1 cellular context compared by ENCODE assay signal in the genomic region with DNA sequence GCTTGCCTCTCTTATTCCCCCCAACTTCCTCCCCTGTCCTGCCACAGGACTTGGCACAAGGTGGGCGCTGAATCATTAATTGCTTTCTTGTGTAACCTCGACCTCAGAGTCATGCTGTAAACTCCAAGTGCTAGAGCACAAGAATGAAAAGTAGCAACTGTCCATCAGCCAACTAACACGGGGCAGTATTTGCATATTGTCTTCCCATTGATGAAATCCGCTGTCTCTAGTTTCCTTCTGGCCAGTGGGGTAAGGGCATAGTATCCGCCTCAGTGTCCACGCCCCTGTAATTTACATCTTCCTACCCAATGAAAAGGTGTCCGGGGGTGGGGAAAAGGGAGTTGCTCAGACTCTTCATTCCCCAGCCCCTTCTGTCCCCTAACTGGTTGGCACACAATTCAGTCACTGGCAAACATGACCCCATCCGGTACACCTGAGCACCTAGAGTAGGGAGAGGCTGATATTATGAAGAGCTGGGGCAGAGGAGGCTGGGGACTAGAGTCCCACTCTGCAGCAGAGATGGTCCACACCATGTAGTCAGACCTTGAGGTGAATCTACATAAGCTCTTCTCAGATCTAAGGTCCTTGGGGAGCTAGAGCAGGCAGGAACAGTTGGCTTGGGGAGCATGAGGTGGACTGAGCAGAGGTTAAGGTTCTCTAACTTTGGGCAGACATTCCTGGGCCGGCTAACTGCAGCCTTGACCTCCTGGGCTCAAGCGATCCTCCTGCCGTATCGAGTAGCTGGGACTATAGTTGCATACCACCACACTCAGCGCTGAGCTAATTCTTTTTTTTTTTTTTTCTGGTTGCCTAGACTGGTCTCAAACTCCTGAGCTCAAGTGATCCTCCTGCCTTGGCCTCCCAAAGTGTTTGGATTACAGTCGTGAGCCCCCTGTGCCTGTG.
TF ChIP-seq lines count a peak whose summit lies in the region.

No MANE protein-coding gene starts in this region.

TF ChIP-seq in HepG2, 621 proteins besides CTCF, POLR2A, EP300 and RAD21 (continued from another document and continues in another):
- TF ChIP-seq, protein P1, sequence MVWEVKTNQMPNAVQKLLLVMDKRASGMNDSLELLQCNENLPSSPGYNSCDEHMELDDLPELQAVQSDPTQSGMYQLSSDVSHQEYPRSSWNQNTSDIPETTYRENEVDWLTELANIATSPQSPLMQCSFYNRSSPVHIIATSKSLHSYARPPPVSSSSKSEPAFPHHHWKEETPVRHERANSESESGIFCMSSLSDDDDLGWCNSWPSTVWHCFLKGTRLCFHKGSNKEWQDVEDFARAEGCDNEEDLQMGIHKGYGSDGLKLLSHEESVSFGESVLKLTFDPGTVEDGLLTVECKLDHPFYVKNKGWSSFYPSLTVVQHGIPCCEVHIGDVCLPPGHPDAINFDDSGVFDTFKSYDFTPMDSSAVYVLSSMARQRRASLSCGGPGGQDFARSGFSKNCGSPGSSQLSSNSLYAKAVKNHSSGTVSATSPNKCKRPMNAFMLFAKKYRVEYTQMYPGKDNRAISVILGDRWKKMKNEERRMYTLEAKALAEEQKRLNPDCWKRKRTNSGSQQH (CRISPR knock-in tag; IDR thresholded peaks at IDR 0.05; ENCODE audit: low read depth) = no peak
- TF ChIP-seq NFE2L1 (CRISPR knock-in tag; IDR thresholded peaks at IDR 0.05; ENCODE audit: borderline replicate concordance) = no peak
- TF ChIP-seq, protein P2, sequence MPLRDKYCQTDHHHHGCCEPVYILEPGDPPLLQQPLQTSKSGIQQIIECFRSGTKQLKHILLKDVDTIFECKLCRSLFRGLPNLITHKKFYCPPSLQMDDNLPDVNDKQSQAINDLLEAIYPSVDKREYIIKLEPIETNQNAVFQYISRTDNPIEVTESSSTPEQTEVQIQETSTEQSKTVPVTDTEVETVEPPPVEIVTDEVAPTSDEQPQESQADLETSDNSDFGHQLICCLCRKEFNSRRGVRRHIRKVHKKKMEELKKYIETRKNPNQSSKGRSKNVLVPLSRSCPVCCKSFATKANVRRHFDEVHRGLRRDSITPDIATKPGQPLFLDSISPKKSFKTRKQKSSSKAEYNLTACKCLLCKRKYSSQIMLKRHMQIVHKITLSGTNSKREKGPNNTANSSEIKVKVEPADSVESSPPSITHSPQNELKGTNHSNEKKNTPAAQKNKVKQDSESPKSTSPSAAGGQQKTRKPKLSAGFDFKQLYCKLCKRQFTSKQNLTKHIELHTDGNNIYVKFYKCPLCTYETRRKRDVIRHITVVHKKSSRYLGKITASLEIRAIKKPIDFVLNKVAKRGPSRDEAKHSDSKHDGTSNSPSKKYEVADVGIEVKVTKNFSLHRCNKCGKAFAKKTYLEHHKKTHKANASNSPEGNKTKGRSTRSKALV (CRISPR knock-in tag; IDR thresholded peaks at IDR 0.05) = no peak
- TF ChIP-seq, protein P3, sequence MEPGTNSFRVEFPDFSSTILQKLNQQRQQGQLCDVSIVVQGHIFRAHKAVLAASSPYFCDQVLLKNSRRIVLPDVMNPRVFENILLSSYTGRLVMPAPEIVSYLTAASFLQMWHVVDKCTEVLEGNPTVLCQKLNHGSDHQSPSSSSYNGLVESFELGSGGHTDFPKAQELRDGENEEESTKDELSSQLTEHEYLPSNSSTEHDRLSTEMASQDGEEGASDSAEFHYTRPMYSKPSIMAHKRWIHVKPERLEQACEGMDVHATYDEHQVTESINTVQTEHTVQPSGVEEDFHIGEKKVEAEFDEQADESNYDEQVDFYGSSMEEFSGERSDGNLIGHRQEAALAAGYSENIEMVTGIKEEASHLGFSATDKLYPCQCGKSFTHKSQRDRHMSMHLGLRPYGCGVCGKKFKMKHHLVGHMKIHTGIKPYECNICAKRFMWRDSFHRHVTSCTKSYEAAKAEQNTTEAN (CRISPR knock-in tag; conservative IDR thresholded peaks at IDR 0.05) = no peak
- no peak for TF ChIP-seq GTF3A (CRISPR knock-in tag; conservative IDR thresholded peaks at IDR 0.05)
- no peak for TF ChIP-seq ZNF343 (CRISPR knock-in tag; IDR thresholded peaks at IDR 0.05)
- TF ChIP-seq KDM6A (CRISPR knock-in tag; IDR thresholded peaks at IDR 0.05; ENCODE audit: low read depth) = 0 out of 2 replicates have a peak, but pooled peaks have one; percentile 14
- TF ChIP-seq, protein P4, sequence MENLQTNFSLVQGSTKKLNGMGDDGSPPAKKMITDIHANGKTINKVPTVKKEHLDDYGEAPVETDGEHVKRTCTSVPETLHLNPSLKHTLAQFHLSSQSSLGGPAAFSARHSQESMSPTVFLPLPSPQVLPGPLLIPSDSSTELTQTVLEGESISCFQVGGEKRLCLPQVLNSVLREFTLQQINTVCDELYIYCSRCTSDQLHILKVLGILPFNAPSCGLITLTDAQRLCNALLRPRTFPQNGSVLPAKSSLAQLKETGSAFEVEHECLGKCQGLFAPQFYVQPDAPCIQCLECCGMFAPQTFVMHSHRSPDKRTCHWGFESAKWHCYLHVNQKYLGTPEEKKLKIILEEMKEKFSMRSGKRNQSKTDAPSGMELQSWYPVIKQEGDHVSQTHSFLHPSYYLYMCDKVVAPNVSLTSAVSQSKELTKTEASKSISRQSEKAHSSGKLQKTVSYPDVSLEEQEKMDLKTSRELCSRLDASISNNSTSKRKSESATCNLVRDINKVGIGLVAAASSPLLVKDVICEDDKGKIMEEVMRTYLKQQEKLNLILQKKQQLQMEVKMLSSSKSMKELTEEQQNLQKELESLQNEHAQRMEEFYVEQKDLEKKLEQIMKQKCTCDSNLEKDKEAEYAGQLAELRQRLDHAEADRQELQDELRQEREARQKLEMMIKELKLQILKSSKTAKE (CRISPR knock-in tag; IDR thresholded peaks at IDR 0.05; ENCODE audit: borderline replicate concordance) = no peak
- TF ChIP-seq PRPF4 (IDR thresholded peaks at IDR 0.05; ENCODE audit: low read depth, low read length, poor library complexity, severe bottlenecking) = no peak
- no peak for TF ChIP-seq ISX (CRISPR knock-in tag; conservative IDR thresholded peaks at IDR 0.05)
- no peak for TF ChIP-seq MIER2 (CRISPR knock-in tag; IDR thresholded peaks at IDR 0.05)
- no peak for TF ChIP-seq NFIC (IDR thresholded peaks at IDR 0.05; ENCODE audit: low read length)
- TF ChIP-seq MTF2 (CRISPR knock-in tag; IDR thresholded peaks at IDR 0.05; ENCODE audit: borderline replicate concordance) = no peak
- TF ChIP-seq HNRNPLL (IDR thresholded peaks at IDR 0.05; ENCODE audit: low read depth, low read length, poor library complexity, severe bottlenecking) = no peak
- no peak for TF ChIP-seq ZNF598 (CRISPR knock-in tag; IDR thresholded peaks at IDR 0.05; ENCODE audit: borderline replicate concordance)
- TF ChIP-seq, protein P5, sequence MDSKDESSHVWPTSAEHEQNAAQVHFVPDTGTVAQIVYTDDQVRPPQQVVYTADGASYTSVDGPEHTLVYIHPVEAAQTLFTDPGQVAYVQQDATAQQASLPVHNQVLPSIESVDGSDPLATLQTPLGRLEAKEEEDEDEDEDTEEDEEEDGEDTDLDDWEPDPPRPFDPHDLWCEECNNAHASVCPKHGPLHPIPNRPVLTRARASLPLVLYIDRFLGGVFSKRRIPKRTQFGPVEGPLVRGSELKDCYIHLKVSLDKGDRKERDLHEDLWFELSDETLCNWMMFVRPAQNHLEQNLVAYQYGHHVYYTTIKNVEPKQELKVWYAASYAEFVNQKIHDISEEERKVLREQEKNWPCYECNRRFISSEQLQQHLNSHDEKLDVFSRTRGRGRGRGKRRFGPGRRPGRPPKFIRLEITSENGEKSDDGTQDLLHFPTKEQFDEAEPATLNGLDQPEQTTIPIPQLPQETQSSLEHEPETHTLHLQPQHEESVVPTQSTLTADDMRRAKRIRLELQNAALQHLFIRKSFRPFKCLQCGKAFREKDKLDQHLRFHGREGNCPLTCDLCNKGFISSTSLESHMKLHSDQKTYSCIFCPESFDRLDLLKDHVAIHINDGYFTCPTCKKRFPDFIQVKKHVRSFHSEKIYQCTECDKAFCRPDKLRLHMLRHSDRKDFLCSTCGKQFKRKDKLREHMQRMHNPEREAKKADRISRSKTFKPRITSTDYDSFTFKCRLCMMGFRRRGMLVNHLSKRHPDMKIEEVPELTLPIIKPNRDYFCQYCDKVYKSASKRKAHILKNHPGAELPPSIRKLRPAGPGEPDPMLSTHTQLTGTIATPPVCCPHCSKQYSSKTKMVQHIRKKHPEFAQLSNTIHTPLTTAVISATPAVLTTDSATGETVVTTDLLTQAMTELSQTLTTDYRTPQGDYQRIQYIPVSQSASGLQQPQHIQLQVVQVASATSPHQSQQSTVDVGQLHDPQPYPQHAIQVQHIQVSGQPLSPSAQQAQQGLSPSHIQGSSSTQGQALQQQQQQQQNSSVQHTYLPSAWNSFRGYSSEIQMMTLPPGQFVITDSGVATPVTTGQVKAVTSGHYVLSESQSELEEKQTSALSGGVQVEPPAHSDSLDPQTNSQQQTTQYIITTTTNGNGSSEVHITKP (CRISPR knock-in tag; IDR thresholded peaks at IDR 0.05; ENCODE audit: low read depth) = no peak; the same call in 1 of the 2 replicates
- TF ChIP-seq, protein P6, sequence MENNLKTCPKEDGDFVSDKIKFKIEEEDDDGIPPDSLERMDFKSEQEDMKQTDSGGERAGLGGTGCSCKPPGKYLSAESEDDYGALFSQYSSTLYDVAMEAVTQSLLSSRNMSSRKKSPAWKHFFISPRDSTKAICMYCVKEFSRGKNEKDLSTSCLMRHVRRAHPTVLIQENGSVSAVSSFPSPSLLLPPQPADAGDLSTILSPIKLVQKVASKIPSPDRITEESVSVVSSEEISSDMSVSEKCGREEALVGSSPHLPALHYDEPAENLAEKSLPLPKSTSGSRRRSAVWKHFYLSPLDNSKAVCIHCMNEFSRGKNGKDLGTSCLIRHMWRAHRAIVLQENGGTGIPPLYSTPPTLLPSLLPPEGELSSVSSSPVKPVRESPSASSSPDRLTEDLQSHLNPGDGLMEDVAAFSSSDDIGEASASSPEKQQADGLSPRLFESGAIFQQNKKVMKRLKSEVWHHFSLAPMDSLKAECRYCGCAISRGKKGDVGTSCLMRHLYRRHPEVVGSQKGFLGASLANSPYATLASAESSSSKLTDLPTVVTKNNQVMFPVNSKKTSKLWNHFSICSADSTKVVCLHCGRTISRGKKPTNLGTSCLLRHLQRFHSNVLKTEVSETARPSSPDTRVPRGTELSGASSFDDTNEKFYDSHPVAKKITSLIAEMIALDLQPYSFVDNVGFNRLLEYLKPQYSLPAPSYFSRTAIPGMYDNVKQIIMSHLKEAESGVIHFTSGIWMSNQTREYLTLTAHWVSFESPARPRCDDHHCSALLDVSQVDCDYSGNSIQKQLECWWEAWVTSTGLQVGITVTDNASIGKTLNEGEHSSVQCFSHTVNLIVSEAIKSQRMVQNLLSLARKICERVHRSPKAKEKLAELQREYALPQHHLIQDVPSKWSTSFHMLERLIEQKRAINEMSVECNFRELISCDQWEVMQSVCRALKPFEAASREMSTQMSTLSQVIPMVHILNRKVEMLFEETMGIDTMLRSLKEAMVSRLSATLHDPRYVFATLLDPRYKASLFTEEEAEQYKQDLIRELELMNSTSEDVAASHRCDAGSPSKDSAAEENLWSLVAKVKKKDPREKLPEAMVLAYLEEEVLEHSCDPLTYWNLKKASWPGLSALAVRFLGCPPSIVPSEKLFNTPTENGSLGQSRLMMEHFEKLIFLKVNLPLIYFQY (CRISPR knock-in tag; IDR thresholded peaks at IDR 0.05; ENCODE audit: borderline replicate concordance) = no peak
- TF ChIP-seq U2AF1 (optimal IDR thresholded peaks at IDR 0.05; ENCODE audit: low read depth, low read length) = no peak
- TF ChIP-seq DPF2 (CRISPR knock-in tag; IDR thresholded peaks at IDR 0.05; ENCODE audit: borderline replicate concordance, low read depth) = no peak
- no peak for TF ChIP-seq ZNF652 (CRISPR knock-in tag; IDR thresholded peaks at IDR 0.05; ENCODE audit: borderline replicate concordance, low read depth)
- no peak for TF ChIP-seq KDM2A (CRISPR knock-in tag; IDR thresholded peaks at IDR 0.05; ENCODE audit: borderline replicate concordance, low read depth)
- TF ChIP-seq CCDC6 (CRISPR knock-in tag; IDR thresholded peaks at IDR 0.05) = no peak
- no peak for TF ChIP-seq MTA1 (CRISPR knock-in tag; IDR thresholded peaks at IDR 0.05; ENCODE audit: borderline replicate concordance)
- no peak for TF ChIP-seq ASH2L (IDR thresholded peaks at IDR 0.05; ENCODE audit: insufficient read length, low read depth, low read length)
- TF ChIP-seq, protein P7, sequence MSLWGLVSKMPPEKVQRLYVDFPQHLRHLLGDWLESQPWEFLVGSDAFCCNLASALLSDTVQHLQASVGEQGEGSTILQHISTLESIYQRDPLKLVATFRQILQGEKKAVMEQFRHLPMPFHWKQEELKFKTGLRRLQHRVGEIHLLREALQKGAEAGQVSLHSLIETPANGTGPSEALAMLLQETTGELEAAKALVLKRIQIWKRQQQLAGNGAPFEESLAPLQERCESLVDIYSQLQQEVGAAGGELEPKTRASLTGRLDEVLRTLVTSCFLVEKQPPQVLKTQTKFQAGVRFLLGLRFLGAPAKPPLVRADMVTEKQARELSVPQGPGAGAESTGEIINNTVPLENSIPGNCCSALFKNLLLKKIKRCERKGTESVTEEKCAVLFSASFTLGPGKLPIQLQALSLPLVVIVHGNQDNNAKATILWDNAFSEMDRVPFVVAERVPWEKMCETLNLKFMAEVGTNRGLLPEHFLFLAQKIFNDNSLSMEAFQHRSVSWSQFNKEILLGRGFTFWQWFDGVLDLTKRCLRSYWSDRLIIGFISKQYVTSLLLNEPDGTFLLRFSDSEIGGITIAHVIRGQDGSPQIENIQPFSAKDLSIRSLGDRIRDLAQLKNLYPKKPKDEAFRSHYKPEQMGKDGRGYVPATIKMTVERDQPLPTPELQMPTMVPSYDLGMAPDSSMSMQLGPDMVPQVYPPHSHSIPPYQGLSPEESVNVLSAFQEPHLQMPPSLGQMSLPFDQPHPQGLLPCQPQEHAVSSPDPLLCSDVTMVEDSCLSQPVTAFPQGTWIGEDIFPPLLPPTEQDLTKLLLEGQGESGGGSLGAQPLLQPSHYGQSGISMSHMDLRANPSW (CRISPR knock-in tag; IDR thresholded peaks at IDR 0.05; ENCODE audit: borderline replicate concordance) = no peak
- peak; percentile 32; the same call in 1 of the 2 replicates for TF ChIP-seq POLR2G (IDR thresholded peaks at IDR 0.05; ENCODE audit: low read depth, low read length)
- TF ChIP-seq MAF1 (CRISPR knock-in tag; IDR thresholded peaks at IDR 0.05; ENCODE audit: borderline replicate concordance) = no peak
- TF ChIP-seq ZNF567 (CRISPR knock-in tag; IDR thresholded peaks at IDR 0.05; ENCODE audit: borderline replicate concordance) = no peak
- TF ChIP-seq, protein P8, sequence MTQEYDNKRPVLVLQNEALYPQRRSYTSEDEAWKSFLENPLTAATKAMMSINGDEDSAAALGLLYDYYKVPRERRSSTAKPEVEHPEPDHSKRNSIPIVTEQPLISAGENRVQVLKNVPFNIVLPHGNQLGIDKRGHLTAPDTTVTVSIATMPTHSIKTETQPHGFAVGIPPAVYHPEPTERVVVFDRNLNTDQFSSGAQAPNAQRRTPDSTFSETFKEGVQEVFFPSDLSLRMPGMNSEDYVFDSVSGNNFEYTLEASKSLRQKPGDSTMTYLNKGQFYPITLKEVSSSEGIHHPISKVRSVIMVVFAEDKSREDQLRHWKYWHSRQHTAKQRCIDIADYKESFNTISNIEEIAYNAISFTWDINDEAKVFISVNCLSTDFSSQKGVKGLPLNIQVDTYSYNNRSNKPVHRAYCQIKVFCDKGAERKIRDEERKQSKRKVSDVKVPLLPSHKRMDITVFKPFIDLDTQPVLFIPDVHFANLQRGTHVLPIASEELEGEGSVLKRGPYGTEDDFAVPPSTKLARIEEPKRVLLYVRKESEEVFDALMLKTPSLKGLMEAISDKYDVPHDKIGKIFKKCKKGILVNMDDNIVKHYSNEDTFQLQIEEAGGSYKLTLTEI (CRISPR knock-in tag; conservative IDR thresholded peaks at IDR 0.05) = no peak
- TF ChIP-seq U2AF2 (IDR thresholded peaks at IDR 0.05; ENCODE audit: low read depth, low read length) = no peak
- TF ChIP-seq SNAI1 (CRISPR knock-in tag; IDR thresholded peaks at IDR 0.05; ENCODE audit: borderline replicate concordance) = no peak
- no peak for TF ChIP-seq NONO (IDR thresholded peaks at IDR 0.05)
- no peak for TF ChIP-seq NONO (CRISPR knock-in tag; conservative IDR thresholded peaks at IDR 0.05)
- no peak for TF ChIP-seq MTF1 (CRISPR knock-in tag; IDR thresholded peaks at IDR 0.05)
- TF ChIP-seq PCBP2 (optimal IDR thresholded peaks at IDR 0.05; ENCODE audit: low read depth, low read length, poor library complexity, severe bottlenecking) = no peak
- no peak for TF ChIP-seq SCMH1 (CRISPR knock-in tag; IDR thresholded peaks at IDR 0.05; ENCODE audit: borderline replicate concordance)
- no peak for TF ChIP-seq RFXAP (CRISPR knock-in tag; IDR thresholded peaks at IDR 0.05; ENCODE audit: borderline replicate concordance)
